1 cellular context compared by ENCODE assay signal in the genomic region with DNA sequence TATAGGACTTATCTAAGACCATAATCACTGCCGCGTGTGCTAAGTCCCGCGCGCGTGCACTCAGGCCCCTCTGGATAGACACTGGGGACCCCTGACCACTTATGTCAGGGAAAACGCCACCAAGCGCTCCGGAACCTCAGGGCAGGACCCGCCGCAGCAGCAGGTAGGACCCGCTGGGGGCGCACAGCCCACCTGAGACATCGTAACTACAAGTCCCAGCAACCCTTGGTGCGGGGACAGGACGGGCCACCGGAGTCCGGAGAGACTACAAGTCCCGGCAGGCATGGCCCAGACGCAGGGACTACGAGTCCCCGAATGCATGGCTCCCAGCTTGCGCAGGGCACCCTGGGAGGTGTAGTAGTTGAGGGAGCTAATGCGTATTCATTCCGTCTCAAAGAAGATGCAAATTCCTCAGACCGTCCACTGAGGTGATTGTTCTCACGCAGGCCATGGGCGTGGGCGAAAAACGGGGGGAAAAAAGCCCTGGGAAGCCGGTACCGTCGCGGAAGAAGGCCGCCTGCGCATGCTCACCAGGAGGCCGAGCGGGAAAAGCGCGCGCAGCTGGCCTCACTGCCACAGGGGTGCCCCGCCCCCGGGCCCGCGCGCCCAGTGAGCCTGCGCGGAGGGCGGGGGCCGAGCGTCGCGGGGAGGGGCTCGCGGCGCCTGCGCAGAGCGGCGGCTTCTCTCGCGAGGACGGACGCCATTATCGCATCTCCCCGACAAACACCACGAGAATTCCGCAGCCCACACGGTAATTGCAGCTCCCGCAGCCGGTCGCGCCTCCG.
A peak's percentile ranks its signal among the peaks of the same experiment; 100 is the strongest.
TF ChIP-seq lines count a peak whose summit lies in the region.

TSS of gene BANP (plus strand) at position 670 of the 785 bp plus-strand sequence. CDS start 23,682 bp downstream, outside the sequence.

TF ChIP-seq in HEK293, 187 proteins besides CTCF, POLR2A, EP300 and RAD21 (continued from another document and continues in another):
- TF ChIP-seq, protein P1, sequence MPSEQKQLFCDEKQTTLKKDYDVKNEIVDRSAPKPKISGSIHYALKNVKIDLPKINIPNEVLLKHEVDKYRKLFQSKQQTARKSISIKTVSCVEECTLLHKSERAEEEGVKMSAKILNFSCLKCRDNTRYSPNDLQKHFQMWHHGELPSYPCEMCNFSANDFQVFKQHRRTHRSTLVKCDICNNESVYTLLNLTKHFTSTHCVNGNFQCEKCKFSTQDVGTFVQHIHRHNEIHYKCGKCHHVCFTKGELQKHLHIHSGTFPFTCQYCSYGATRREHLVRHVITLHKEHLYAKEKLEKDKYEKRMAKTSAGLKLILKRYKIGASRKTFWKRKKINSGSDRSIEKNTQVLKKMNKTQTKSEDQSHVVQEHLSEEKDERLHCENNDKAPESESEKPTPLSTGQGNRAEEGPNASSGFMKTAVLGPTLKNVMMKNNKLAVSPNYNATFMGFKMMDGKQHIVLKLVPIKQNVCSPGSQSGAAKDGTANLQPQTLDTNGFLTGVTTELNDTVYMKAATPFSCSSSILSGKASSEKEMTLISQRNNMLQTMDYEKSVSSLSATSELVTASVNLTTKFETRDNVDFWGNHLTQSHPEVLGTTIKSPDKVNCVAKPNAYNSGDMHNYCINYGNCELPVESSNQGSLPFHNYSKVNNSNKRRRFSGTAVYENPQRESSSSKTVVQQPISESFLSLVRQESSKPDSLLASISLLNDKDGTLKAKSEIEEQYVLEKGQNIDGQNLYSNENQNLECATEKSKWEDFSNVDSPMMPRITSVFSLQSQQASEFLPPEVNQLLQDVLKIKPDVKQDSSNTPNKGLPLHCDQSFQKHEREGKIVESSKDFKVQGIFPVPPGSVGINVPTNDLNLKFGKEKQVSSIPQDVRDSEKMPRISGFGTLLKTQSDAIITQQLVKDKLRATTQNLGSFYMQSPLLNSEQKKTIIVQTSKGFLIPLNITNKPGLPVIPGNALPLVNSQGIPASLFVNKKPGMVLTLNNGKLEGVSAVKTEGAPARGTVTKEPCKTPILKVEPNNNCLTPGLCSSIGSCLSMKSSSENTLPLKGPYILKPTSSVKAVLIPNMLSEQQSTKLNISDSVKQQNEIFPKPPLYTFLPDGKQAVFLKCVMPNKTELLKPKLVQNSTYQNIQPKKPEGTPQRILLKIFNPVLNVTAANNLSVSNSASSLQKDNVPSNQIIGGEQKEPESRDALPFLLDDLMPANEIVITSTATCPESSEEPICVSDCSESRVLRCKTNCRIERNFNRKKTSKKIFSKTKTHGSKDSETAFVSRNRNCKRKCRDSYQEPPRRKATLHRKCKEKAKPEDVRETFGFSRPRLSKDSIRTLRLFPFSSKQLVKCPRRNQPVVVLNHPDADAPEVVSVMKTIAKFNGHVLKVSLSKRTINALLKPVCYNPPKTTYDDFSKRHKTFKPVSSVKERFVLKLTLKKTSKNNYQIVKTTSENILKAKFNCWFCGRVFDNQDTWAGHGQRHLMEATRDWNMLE (tag by site-specific recombination; conservative IDR thresholded peaks at IDR 0.05; ENCODE audit: low read depth), result peak; percentile 72
- TF ChIP-seq GLIS2 (tag by site-specific recombination; IDR thresholded peaks at IDR 0.05) (peak; percentile 49; the same call in 1 of the 2 replicates), ZSCAN23 (tag by site-specific recombination; IDR thresholded peaks at IDR 0.05) (no peak), ZNF114 (tag by site-specific recombination; IDR thresholded peaks at IDR 0.05) (no peak), ZSCAN18 (tag by site-specific recombination; IDR thresholded peaks at IDR 0.05) (peak; percentile 75; the same call in 1 of the 2 replicates), KLF17 (tag by site-specific recombination; IDR thresholded peaks at IDR 0.05) (peak; percentile 70), ZNF768 (tag by site-specific recombination; IDR thresholded peaks at IDR 0.05) (no peak), ZNF621 (tag by site-specific recombination; IDR thresholded peaks at IDR 0.05) (no peak), ZNF560 (tag by site-specific recombination; IDR thresholded peaks at IDR 0.05; ENCODE audit: borderline replicate concordance) (no peak), ZNF48 (tag by site-specific recombination; IDR thresholded peaks at IDR 0.05) (no peak), BCL11A (tag by site-specific recombination; IDR thresholded peaks at IDR 0.05; ENCODE audit: low read depth) (no peak), HOXA7 (CRISPR knock-in tag; IDR thresholded peaks at IDR 0.05; ENCODE audit: borderline replicate concordance) (no peak), ZNF624 (tag by site-specific recombination; IDR thresholded peaks at IDR 0.05) (no peak), MYNN (tag by site-specific recombination; IDR thresholded peaks at IDR 0.05; ENCODE audit: borderline replicate concordance) (no peak), ZFP41 (tag by site-specific recombination; IDR thresholded peaks at IDR 0.05; ENCODE audit: borderline replicate concordance) (no peak), ZBTB1 (tag by site-specific recombination; IDR thresholded peaks at IDR 0.05) (no peak), MZF1 (tag by site-specific recombination; IDR thresholded peaks at IDR 0.05; ENCODE audit: borderline replicate concordance) (no peak), ZBTB20 (tag by site-specific recombination; IDR thresholded peaks at IDR 0.05) (peak; percentile 69; the same call in 1 of the 2 replicates), ZNF214 (tag by site-specific recombination; IDR thresholded peaks at IDR 0.05; ENCODE audit: borderline replicate concordance) (no peak), ZNF416 (tag by site-specific recombination; IDR thresholded peaks at IDR 0.05) (no peak), SP3 (tag by site-specific recombination; IDR thresholded peaks at IDR 0.05) (peak; percentile 90), ZNF629 (tag by site-specific recombination; IDR thresholded peaks at IDR 0.05) (peak; percentile 71), ZNF335 (tag by site-specific recombination; conservative IDR thresholded peaks at IDR 0.05) (peak; percentile 98), ZSCAN5A (tag by site-specific recombination; IDR thresholded peaks at IDR 0.05) (no peak), ZNF221 (tag by site-specific recombination; IDR thresholded peaks at IDR 0.05; ENCODE audit: borderline replicate concordance) (no peak), RBAK (tag by site-specific recombination; IDR thresholded peaks at IDR 0.05) (no peak), GLI4 (tag by site-specific recombination; IDR thresholded peaks at IDR 0.05) (no peak)
- TF ChIP-seq, protein P2, sequence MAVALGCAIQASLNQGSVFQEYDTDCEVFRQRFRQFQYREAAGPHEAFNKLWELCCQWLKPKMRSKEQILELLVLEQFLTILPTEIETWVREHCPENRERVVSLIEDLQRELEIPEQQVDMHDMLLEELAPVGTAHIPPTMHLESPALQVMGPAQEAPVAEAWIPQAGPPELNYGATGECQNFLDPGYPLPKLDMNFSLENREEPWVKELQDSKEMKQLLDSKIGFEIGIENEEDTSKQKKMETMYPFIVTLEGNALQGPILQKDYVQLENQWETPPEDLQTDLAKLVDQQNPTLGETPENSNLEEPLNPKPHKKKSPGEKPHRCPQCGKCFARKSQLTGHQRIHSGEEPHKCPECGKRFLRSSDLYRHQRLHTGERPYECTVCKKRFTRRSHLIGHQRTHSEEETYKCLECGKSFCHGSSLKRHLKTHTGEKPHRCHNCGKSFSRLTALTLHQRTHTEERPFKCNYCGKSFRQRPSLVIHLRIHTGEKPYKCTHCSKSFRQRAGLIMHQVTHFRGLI (tag by site-specific recombination; IDR thresholded peaks at IDR 0.05), result peak; percentile 28; the same call in 1 of the 2 replicates
- TF ChIP-seq, protein P3, sequence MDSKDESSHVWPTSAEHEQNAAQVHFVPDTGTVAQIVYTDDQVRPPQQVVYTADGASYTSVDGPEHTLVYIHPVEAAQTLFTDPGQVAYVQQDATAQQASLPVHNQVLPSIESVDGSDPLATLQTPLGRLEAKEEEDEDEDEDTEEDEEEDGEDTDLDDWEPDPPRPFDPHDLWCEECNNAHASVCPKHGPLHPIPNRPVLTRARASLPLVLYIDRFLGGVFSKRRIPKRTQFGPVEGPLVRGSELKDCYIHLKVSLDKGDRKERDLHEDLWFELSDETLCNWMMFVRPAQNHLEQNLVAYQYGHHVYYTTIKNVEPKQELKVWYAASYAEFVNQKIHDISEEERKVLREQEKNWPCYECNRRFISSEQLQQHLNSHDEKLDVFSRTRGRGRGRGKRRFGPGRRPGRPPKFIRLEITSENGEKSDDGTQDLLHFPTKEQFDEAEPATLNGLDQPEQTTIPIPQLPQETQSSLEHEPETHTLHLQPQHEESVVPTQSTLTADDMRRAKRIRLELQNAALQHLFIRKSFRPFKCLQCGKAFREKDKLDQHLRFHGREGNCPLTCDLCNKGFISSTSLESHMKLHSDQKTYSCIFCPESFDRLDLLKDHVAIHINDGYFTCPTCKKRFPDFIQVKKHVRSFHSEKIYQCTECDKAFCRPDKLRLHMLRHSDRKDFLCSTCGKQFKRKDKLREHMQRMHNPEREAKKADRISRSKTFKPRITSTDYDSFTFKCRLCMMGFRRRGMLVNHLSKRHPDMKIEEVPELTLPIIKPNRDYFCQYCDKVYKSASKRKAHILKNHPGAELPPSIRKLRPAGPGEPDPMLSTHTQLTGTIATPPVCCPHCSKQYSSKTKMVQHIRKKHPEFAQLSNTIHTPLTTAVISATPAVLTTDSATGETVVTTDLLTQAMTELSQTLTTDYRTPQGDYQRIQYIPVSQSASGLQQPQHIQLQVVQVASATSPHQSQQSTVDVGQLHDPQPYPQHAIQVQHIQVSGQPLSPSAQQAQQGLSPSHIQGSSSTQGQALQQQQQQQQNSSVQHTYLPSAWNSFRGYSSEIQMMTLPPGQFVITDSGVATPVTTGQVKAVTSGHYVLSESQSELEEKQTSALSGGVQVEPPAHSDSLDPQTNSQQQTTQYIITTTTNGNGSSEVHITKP (tag by site-specific recombination; IDR thresholded peaks at IDR 0.05), result peak; percentile 46; the same call in 1 of the 2 replicates
- TF ChIP-seq, protein P4, sequence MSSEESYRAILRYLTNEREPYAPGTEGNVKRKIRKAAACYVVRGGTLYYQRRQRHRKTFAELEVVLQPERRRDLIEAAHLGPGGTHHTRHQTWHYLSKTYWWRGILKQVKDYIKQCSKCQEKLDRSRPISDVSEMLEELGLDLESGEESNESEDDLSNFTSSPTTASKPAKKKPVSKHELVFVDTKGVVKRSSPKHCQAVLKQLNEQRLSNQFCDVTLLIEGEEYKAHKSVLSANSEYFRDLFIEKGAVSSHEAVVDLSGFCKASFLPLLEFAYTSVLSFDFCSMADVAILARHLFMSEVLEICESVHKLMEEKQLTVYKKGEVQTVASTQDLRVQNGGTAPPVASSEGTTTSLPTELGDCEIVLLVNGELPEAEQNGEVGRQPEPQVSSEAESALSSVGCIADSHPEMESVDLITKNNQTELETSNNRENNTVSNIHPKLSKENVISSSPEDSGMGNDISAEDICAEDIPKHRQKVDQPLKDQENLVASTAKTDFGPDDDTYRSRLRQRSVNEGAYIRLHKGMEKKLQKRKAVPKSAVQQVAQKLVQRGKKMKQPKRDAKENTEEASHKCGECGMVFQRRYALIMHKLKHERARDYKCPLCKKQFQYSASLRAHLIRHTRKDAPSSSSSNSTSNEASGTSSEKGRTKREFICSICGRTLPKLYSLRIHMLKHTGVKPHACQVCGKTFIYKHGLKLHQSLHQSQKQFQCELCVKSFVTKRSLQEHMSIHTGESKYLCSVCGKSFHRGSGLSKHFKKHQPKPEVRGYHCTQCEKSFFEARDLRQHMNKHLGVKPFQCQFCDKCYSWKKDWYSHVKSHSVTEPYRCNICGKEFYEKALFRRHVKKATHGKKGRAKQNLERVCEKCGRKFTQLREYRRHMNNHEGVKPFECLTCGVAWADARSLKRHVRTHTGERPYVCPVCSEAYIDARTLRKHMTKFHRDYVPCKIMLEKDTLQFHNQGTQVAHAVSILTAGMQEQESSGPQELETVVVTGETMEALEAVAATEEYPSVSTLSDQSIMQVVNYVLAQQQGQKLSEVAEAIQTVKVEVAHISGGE (tag by site-specific recombination; conservative IDR thresholded peaks at IDR 0.05; ENCODE audit: low read depth), result peak; percentile 99
- TF ChIP-seq, protein P5, sequence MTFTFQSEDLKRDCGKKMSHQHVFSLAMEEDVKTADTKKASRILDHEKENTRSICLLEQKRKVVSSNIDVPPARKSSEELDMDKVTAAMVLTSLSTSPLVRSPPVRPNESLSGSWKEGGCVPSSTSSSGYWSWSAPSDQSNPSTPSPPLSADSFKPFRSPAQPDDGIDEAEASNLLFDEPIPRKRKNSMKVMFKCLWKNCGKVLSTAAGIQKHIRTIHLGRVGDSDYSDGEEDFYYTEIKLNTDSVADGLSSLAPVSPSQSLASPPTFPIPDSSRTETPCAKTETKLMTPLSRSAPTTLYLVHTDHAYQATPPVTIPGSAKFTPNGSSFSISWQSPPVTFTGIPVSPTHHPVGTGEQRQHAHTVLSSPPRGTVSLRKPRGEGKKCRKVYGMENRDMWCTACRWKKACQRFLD (tag by site-specific recombination; IDR thresholded peaks at IDR 0.05), result no peak
